In genomic region chr17:45706033-45706432, GRCh38 we compare ENCODE assay signal across 13 cellular contexts.
A peak's percentile ranks its signal among the peaks of the same experiment; 100 is the strongest.
DNase-seq lines count a peak whose midpoint lies in the region; ATAC-seq and TF ChIP-seq lines count a peak whose summit lies in the region.
"Had no signal": no experiment of that assay in that cellular context is flagged by ENCODE, and none has a peak within 500 bp of the region (broad histone marks: within the 10 kb centered on the region; RNA-seq: fewer than 3 reads in every experiment).

No MANE protein-coding gene starts in this region.

- H3K4me2 ChIP-seq in HCT116 (ENCODE audit: low read length) (peak overlapping the region; percentile 75), PC-3 (ENCODE audit: low read length) (peak overlapping the region; percentile 38)

- H3K79me2 ChIP-seq in HCT116 (ENCODE audit: insufficient read depth, low read length) (no peaks in the 10 kb centered on the region), PC-3 (ENCODE audit: low read length) (no peaks in the 10 kb centered on the region)

- RAD21 ChIA-PET in HCT116 (lab: Charles Lee; ENCODE audit: low non-redundant PET in 1 of 2, low total read pairs in 2 of 2, uncharacterized antibody in 2 of 2, unreplicated experiment in 2 of 2): no interaction called here

- peaks cover 6% of the 10 kb centered on the region; the same call in 1 of the 2 replicates for H3K27me3 ChIP-seq in HCT116 (ENCODE audit: insufficient read depth, low read length)
- no peaks in the 10 kb centered on the region for H3K27me3 ChIP-seq in PC-3 (ENCODE audit: low read length)
- no peaks in the 10 kb centered on the region for H3K27me3 ChIP-seq in dorsolateral prefrontal cortex
- H3K27me3 ChIP-seq in ovary: no peaks in the 10 kb centered on the region

- WGBS in ovary, 3 donors: 58 to 82% (median 72%) methylated on average over 3 of the region's 3 CpGs

- H3K27ac ChIP-seq in HCT116 (ENCODE audit: low read depth, low read length) (peak overlapping the region; percentile 3; the same call in 1 of the 2 replicates), PC-3 (ENCODE audit: low read length) (peak overlapping the region; percentile 69), dorsolateral prefrontal cortex (peak overlapping the region in 38 of 59 donors; percentile 4 to 87 (median 53)), temporal lobe (ENCODE audit: low read depth, low read length) (peak overlapping the region; percentile 70), ovary (no peak overlapping the region)
- H3K27ac ChIP-seq: GM23248 had no signal

- TF ChIP-seq EP300 in ovary (IDR thresholded peaks at IDR 0.05): no peak

- TF ChIP-seq CTCF in HCT116 (IDR thresholded peaks at IDR 0.05 in 2 of 3, conservative IDR thresholded peaks at IDR 0.05 in 1 of 3; ENCODE audit: borderline replicate concordance in 1 of 3, insufficient read depth in 1 of 3, low read depth in 2 of 3, low read length in 2 of 3) (no peak), PC-3 (conservative IDR thresholded peaks at IDR 0.05; ENCODE audit: low read depth, low read length) (no peak), dorsolateral prefrontal cortex (IDR thresholded peaks at IDR 0.05 in 54 of 56, conservative IDR thresholded peaks at IDR 0.05 in 2 of 56; ENCODE audit: low read depth in 1 of 56, partially characterized antibody in 56 of 56) (no peak), ovary (IDR thresholded peaks at IDR 0.05) (no peak)

- H3K9me3 ChIP-seq in HCT116 (ENCODE audit: control insufficient read depth in 1 of 2, insufficient read depth in 1 of 2, low read depth in 1 of 2, low read length in 2 of 2) (no peaks in the 10 kb centered on the region), PC-3 (ENCODE audit: low read length) (no peaks in the 10 kb centered on the region), ovary (no peaks in the 10 kb centered on the region)
- H3K9me3 ChIP-seq: BE2C had no signal

- CTCF ChIA-PET in HCT116 (lab: Charles Lee) (no interaction called here), PC-3 (lab: Charles Lee) (no interaction called here)

- DNase-seq in HCT116 (ENCODE audit: low read depth, low spot score): no peak
- no peak for DNase-seq in PC-3
- no peak for DNase-seq in dorsolateral prefrontal cortex
- no peak for DNase-seq in cardiac septum (ENCODE audit: low spot score)
- DNase-seq in ovary: no peak
- DNase-seq: BE2C; C1 segment of cervical spinal cord; CD4-positive, CD25-positive, alpha-beta regulatory T cell; CD8-positive, alpha-beta memory T cell; COR-L47 had no signal

- ATAC-seq in HCT116: no peak
- ATAC-seq in PC-3: no peak
- no peak for ATAC-seq in HG03521 (IDR thresholded peaks at IDR 0.05; ENCODE audit: unreplicated experiment)

- H3K9ac ChIP-seq in HCT116 (ENCODE audit: low read length): no peak overlapping the region
- H3K9ac ChIP-seq in PC-3 (ENCODE audit: low read length): no peak overlapping the region
- H3K9ac ChIP-seq: GM23248 had no signal

- H4K20me1 ChIP-seq in HCT116 (ENCODE audit: insufficient read depth) (no peaks in the 10 kb centered on the region), PC-3 (ENCODE audit: low read length) (no peaks in the 10 kb centered on the region)

- TF ChIP-seq POLR2A in HCT116 (IDR thresholded peaks at IDR 0.05; ENCODE audit: borderline replicate concordance, extremely low read depth, insufficient read depth, insufficient read length): no peak
- no peak for TF ChIP-seq POLR2A in ovary (IDR thresholded peaks at IDR 0.05)

- H3K4me1 ChIP-seq in HCT116 (ENCODE audit: control insufficient read depth in 1 of 2, insufficient read depth in 2 of 2, low read length in 2 of 2) (peaks cover 24 to 43% of the 10 kb centered on the region in 2 experiments), PC-3 (ENCODE audit: insufficient read depth, low read length) (peaks cover 37% of the 10 kb centered on the region), ovary (ENCODE audit: insufficient read depth) (no peaks in the 10 kb centered on the region)
- H3K4me1 ChIP-seq: BE2C had no signal

- H2AFZ ChIP-seq in HCT116 (ENCODE audit: low read depth, low read length, poor library complexity, severe bottlenecking) (no peak overlapping the region), PC-3 (ENCODE audit: low read length) (no peak overlapping the region)
- H2AFZ ChIP-seq: GM23248 had no signal

- H3K9me2 ChIP-seq in HCT116 (ENCODE audit: insufficient read depth): no peaks in the 10 kb centered on the region
- H3K9me2 ChIP-seq in PC-3 (replicated peaks; ENCODE audit: low read length): no peaks in the 10 kb centered on the region

- H3K4me3 ChIP-seq in HCT116 (replicated peaks in 1 of 2; ENCODE audit: low read depth in 1 of 2, low read length in 2 of 2): peak overlapping the region in 1 of 2 experiments; percentile 41; a peak in 2 of 4 replicates
- no peak overlapping the region for H3K4me3 ChIP-seq in PC-3 (ENCODE audit: low read length)
- no peak overlapping the region for H3K4me3 ChIP-seq in dorsolateral prefrontal cortex
- no peak overlapping the region for H3K4me3 ChIP-seq in ovary
- H3K4me3 ChIP-seq: GM23248 had no signal

- H3K36me3 ChIP-seq in HCT116 (ENCODE audit: control insufficient read depth in 1 of 2, insufficient read depth in 2 of 2, low read length in 2 of 2) (no peaks in the 10 kb centered on the region), PC-3 (ENCODE audit: low read depth, low read length) (no peaks in the 10 kb centered on the region), ovary (no peaks in the 10 kb centered on the region)
- H3K36me3 ChIP-seq: BE2C had no signal

- BruUV-seq in HCT116 (replicated peaks; lab: Mats Ljungman, UMichigan) (no TSS peak), PC-3 (replicated peaks; lab: Mats Ljungman, UMichigan) (no TSS peak)

- intact Hi-C loops in HCT116 (cut with micrococcal nuclease): no loop called here
- intact Hi-C loops in PC-3 (cut with micrococcal nuclease): no loop called here
- intact Hi-C loops in dorsolateral prefrontal cortex (cut with DNase I): no loop called here
- intact Hi-C loops in cardiac septum (cut with DNase I): no loop called here
- intact Hi-C loops in ovary (cut with DNase I): no loop called here

- no peaks in the 10 kb centered on the region for H3F3A ChIP-seq in PC-3 (ENCODE audit: low read length, unreplicated experiment)

- POLR2A ChIA-PET in HCT116 (lab: Charles Lee) (no interaction called here), PC-3 (lab: Charles Lee; ENCODE audit: unreplicated experiment) (no interaction called here)

- no peak for TF ChIP-seq RAD21 in HCT116 (IDR thresholded peaks at IDR 0.05; ENCODE audit: low read depth)

TF ChIP-seq in HCT116, 20 proteins besides CTCF, POLR2A, EP300 and RAD21:
- no peak for TF ChIP-seq EGR1 (IDR thresholded peaks at IDR 0.05; ENCODE audit: low read depth)
- no peak for TF ChIP-seq REST (IDR thresholded peaks at IDR 0.05; ENCODE audit: low read depth)
- no peak for TF ChIP-seq ZBTB33 (IDR thresholded peaks at IDR 0.05; ENCODE audit: extremely low read depth, insufficient replicate concordance, low read length)
- no peak for TF ChIP-seq ELF1 (IDR thresholded peaks at IDR 0.05; ENCODE audit: borderline replicate concordance, low read depth)
- TF ChIP-seq JUND (IDR thresholded peaks at IDR 0.05): no peak
- no peak for TF ChIP-seq FOSL1 (IDR thresholded peaks at IDR 0.05; ENCODE audit: low read depth)
- no peak for TF ChIP-seq SIN3A (IDR thresholded peaks at IDR 0.05; ENCODE audit: low read depth)
- TF ChIP-seq ZNF274 (IDR thresholded peaks at IDR 0.05; ENCODE audit: low read depth, low read length): no peak
- TF ChIP-seq EZH2phosphoT487 (IDR thresholded peaks at IDR 0.05; ENCODE audit: borderline replicate concordance): no peak
- no peak for TF ChIP-seq YY1 (IDR thresholded peaks at IDR 0.05; ENCODE audit: extremely low read depth, insufficient replicate concordance, low read depth, low read length)

Comparison
In these comparisons a context has a peak if more than half of its experiments do, and no peak if none do; other contexts are left out.
1. H3K27ac ChIP-seq: peak in HCT116 (single experiment), PC-3 (single experiment), dorsolateral prefrontal cortex (38 of 59) and temporal lobe (single experiment); none in ovary (0 of 2).